28 cellular contexts compared by ENCODE assay signal in genomic region chr12:9077576-9078031, GRCh38. TPM values are rescaled to one million over a fixed set of nuclear protein-coding genes. Genes with fewer than 3 reads are reported as not detected.
DNase-seq lines count a peak whose midpoint lies in the region; ATAC-seq, FAIRE-seq and TF ChIP-seq lines count a peak whose summit lies in the region.
"Had no signal": no experiment of that assay in that cellular context is flagged by ENCODE, and none has a peak within 500 bp of the region (broad histone marks: within the 10 kb centered on the region; RNA-seq: fewer than 3 reads in every experiment).

No MANE protein-coding gene starts in this region.

- TF ChIP-seq POLR2A in right lobe of liver (IDR thresholded peaks at IDR 0.05) = peak; percentile 14

- ATAC-seq in right lobe of liver = peak in 2 of 4 donors; percentile 3 to 14
- ATAC-seq in GM21381 (IDR thresholded peaks at IDR 0.05; ENCODE audit: unreplicated experiment) = no peak
- ATAC-seq: GM12878 had no signal

- H3K27me3 ChIP-seq in bronchial epithelial cell (ENCODE audit: control insufficient read depth, insufficient read depth, low read length) (no peaks in the 10 kb centered on the region), right lobe of liver (no peaks in the 10 kb centered on the region)
- H3K27me3 ChIP-seq: BE2C, BLaER1 had no signal

- no peaks in the 10 kb centered on the region for H3K36me3 ChIP-seq in bronchial epithelial cell (ENCODE audit: control insufficient read depth, insufficient read depth, low read length)
- H3K36me3 ChIP-seq in right lobe of liver = peaks cover 18 to 96% (median 45%) of the 10 kb centered on the region in 4 donors
- H3K36me3 ChIP-seq: BE2C, BLaER1 had no signal

- H3K4me1 ChIP-seq in right lobe of liver = peaks cover 0 to 50% (median 9%) of the 10 kb centered on the region in 4 donors
- H3K4me1 ChIP-seq: BE2C, BLaER1 had no signal

- no peaks in the 10 kb centered on the region for H3K9me3 ChIP-seq in right lobe of liver
- H3K9me3 ChIP-seq: BE2C had no signal

- H3K27ac ChIP-seq in right lobe of liver = peak overlapping the region in 1 of 3 donors; percentile 4
- H3K27ac ChIP-seq: BLaER1 had no signal

- intact Hi-C loops in right lobe of liver (cut with DNase I) = no loop called here

- TF ChIP-seq CTCF in bronchial epithelial cell (IDR thresholded peaks at IDR 0.05; ENCODE audit: insufficient read depth, low read length, severe bottlenecking) (no peak), right lobe of liver (IDR thresholded peaks at IDR 0.05) (no peak)

- WGBS in right lobe of liver (ENCODE audit: insufficient coverage, low coverage, low lambda C conversion rate, missing lambda C conversion rate) = 100% methylated on average over 1 of the region's 2 CpGs

- no peak overlapping the region for H3K4me3 ChIP-seq in bronchial epithelial cell (ENCODE audit: low read depth, low read length)
- no peak overlapping the region for H3K4me3 ChIP-seq in right lobe of liver
- H3K4me3 ChIP-seq: BLaER1, GM12878 had no signal

- no peak for FAIRE-seq in bronchial epithelial cell (lab: Jason Lieb, UNC)
- FAIRE-seq: A204.1, GM12878, GM12892, GM18507 had no signal

- DNase-seq in bronchial epithelial cell (ENCODE audit: low read depth) = peak; percentile 13
- DNase-seq in kidney tubule cell (ENCODE audit: low spot score) = peak; percentile 35
- no peak for DNase-seq in right lobe of liver
- DNase-seq in NCI-H187 (lab: John Stamatoyannopoulos, UW) = no peak
- no peak for DNase-seq in hypothalamus (lab: John Stamatoyannopoulos, UW)
- DNase-seq: 8988T; ACHN; BE2C; C1 segment of cervical spinal cord; CD4-positive, alpha-beta memory T cell; CD4-positive, CD25-positive, alpha-beta regulatory T cell; CD8-positive, alpha-beta memory T cell; COR-L47; DMS 273 treated with DMSO at 0.1 percent for 48 hours; DMS153; DMS53; DMS79; DND-41; EL; GDM1 had no signal

RNA-seq across cellular contexts. Expression of gene A2M, which starts 38.1 kb away (rescaled TPM):
- total RNA-seq in bronchial epithelial cell (1.1 TPM in 1 of 2 replicates, not detected in the other), right lobe of liver (1,000 to 10,000 TPM in 5 of 6 experiments, 100 to 1,000 TPM in 1; 978 to 3,352 (median 2,507) TPM)
- total RNA-seq: CD4-positive, CD25-positive, alpha-beta regulatory T cell; Daoy; G401 had no signal

Comparison
In these comparisons a context has a peak if more than half of its experiments do, and no peak if none do; other contexts are left out.
1. DNase-seq: peak in bronchial epithelial cell (single experiment) and kidney tubule cell (single experiment); none in right lobe of liver (0 of 3), NCI-H187 (0 of 2) and hypothalamus (0 of 51).
2. RNA of gene A2M, which starts 38.1 kb away (total RNA-seq): 978 to 3,352 TPM in right lobe of liver; 1.1 TPM in bronchial epithelial cell; every median in the first group is over 100 times any median in the second.